ENCODE assay signal across 8 cellular contexts in the genomic region with DNA sequence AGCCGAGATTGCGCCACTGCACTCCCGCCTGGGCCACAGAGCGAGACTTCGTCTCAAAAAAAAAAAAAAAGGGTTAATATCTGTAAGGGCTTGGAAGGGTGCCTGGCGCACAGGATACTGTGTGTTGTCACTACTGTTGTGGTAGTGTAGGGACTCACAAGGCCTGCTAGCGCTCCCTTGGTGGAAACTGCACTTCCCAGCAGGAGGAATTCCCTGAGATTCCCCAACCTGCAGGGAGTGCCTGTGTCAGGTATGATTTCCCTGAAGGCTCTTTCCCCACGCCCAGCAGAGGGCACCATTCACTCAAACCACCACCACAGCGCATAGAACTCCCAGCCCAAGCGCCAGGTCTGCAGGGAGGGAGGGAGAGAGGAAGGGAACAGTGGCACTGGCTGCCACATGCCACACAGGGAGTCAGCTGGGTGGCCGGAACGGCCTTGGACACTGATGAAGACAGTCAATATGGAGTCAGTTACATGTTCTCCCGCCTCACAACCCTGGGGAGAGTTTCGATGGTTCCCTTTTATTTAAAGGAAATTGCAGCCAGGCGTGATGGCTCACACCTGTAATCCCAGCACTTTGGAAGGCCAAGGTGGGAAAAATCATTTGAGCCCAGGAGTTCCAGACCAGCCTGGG. TPM values are rescaled to one million over a fixed set of nuclear protein-coding genes. Genes with fewer than 3 reads are reported as not detected.
DNase-seq lines count a peak whose midpoint lies in the region; ATAC-seq and TF ChIP-seq lines count a peak whose summit lies in the region.

No MANE protein-coding gene starts in this region.

- H3K27ac Mint-ChIP-seq in neural crest cell (ENCODE audit: unreplicated experiment): no peak overlapping the region

- H3K27ac ChIP-seq in fibroblast of lung (ENCODE audit: insufficient read depth, low read length): no peak overlapping the region
- no peak overlapping the region for H3K27ac ChIP-seq in testis

- H3K4me2 ChIP-seq in fibroblast of lung (ENCODE audit: extremely low read depth, insufficient read depth, low read length): no peak overlapping the region

- H4K20me1 ChIP-seq in fibroblast of lung (ENCODE audit: control insufficient read depth, extremely low read depth, insufficient read depth, low read length): no peaks in the 10 kb centered on the region

- no peaks in the 10 kb centered on the region for H3K36me3 Mint-ChIP-seq in neural crest cell (ENCODE audit: low read depth)

- 56 to 83% methylated on average over 15 of the region's 15 CpGs for WGBS in testis, 2 donors

- no peak overlapping the region for H2AFZ ChIP-seq in fibroblast of lung (ENCODE audit: low read length)

- H3K4me3 Mint-ChIP-seq in neural crest cell: no peak overlapping the region

- no peak overlapping the region for H3K9ac ChIP-seq in fibroblast of lung (ENCODE audit: insufficient read depth, low read length)

- no peak for TF ChIP-seq POLR2A in testis (IDR thresholded peaks at IDR 0.05)

- peaks cover 2% of the 10 kb centered on the region for H3K27me3 Mint-ChIP-seq in neural crest cell (ENCODE audit: low read depth)

- H3K4me1 ChIP-seq in fibroblast of lung (ENCODE audit: control insufficient read depth, extremely low read depth, insufficient read depth, low read length) (no peaks in the 10 kb centered on the region), testis (no peaks in the 10 kb centered on the region)

- H3K4me3 ChIP-seq in fibroblast of lung (replicated peaks in 1 of 4; ENCODE audit: control extremely low read depth in 1 of 4, insufficient read depth in 1 of 4, low read depth in 3 of 4, low read length in 4 of 4): no peak overlapping the region
- no peak overlapping the region for H3K4me3 ChIP-seq in testis

- DNase-seq in DMS114 treated with DMSO at 0.1 percent for 48 hours (lab: John Stamatoyannopoulos, UW; ENCODE audit: unreplicated experiment) (peak; percentile 69), KG1 (lab: John Stamatoyannopoulos, UW) (peak; percentile 28), OCI-M1 (lab: John Stamatoyannopoulos, UW) (peak; percentile 67), activated T-cell treated with anti-CD3 and anti-CD28 coated beads for 48 hours (ENCODE audit: low read depth) (peak; percentile 61), fibroblast of lung (ENCODE audit: low read depth in 2 of 2) (peak; percentile 52 to 59), neural crest cell (ENCODE audit: low read depth, low spot score) (peak; percentile 67), testis (peak; percentile 81)

- H3K79me2 ChIP-seq in fibroblast of lung (ENCODE audit: control insufficient read depth, insufficient read depth, low read length): no peaks in the 10 kb centered on the region

- H3K9me3 ChIP-seq in fibroblast of lung (ENCODE audit: control insufficient read depth, insufficient read depth, low read depth, low read length): no peaks in the 10 kb centered on the region
- H3K9me3 ChIP-seq in testis: no peaks in the 10 kb centered on the region

- H3K36me3 ChIP-seq in fibroblast of lung (ENCODE audit: control insufficient read depth, insufficient read depth, low read length): no peaks in the 10 kb centered on the region
- H3K36me3 ChIP-seq in testis (ENCODE audit: low read depth, missing control alignments): no peaks in the 10 kb centered on the region

- intact Hi-C loops in testis (cut with DNase I; ENCODE audit: low total_unique reads): no loop called here

- H3K27me3 ChIP-seq in fibroblast of lung (ENCODE audit: control insufficient read depth, insufficient read depth, low read length): no peaks in the 10 kb centered on the region
- H3K27me3 ChIP-seq in testis: no peaks in the 10 kb centered on the region

- H3K4me1 Mint-ChIP-seq in neural crest cell: peaks cover 16% of the 10 kb centered on the region

- TF ChIP-seq CTCF in fibroblast of lung (conservative IDR thresholded peaks at IDR 0.05 in 1 of 2, IDR thresholded peaks at IDR 0.05 in 1 of 2; ENCODE audit: low read depth in 1 of 2, low read length in 2 of 2) (peak; percentile 74 to 84), neural crest cell (conservative IDR thresholded peaks at IDR 0.05) (peak; percentile 80), testis (IDR thresholded peaks at IDR 0.05) (peak in 2 of 3 experiments; percentile 43 to 44)

- ATAC-seq in GM21390 (IDR thresholded peaks at IDR 0.05; ENCODE audit: unreplicated experiment): no peak

- H3K9me3 Mint-ChIP-seq in neural crest cell: no peaks in the 10 kb centered on the region

RNA-seq across cellular contexts. Expression of gene CDH1, which starts 32.7 kb away (rescaled TPM):
- total RNA-seq in fibroblast of lung (under 0.01 TPM in 1 of 2 replicates, not detected in the other), neural crest cell (0.48 and 1.1 TPM in 2 replicates), testis (1 to 10 TPM in 1 of 2 donors, under 1 TPM in 1; 0.94 to 2.1 TPM)
- polyA plus RNA-seq in fibroblast of lung (0.02 and 0.24 TPM in 2 replicates), testis (ENCODE audit: insufficient read depth, low read depth, low replicate concordance) (5.5 TPM)
- polyA plus RNA-seq in fibroblast of lung (2012): not detected in 2 replicates
- polyA minus RNA-seq in fibroblast of lung (ENCODE audit: low replicate concordance): not detected in 2 replicates

RNA-seq across cellular contexts. Expression of gene CDH3, which starts 59.2 kb away (rescaled TPM):
- total RNA-seq in fibroblast of lung: 0.26 TPM in 1 of 2 replicates, not detected in the other
- polyA plus RNA-seq in fibroblast of lung: 0.05 and 0.14 TPM in 2 replicates
- polyA plus RNA-seq in fibroblast of lung (2012): not detected in 2 replicates
- 2.3 TPM in 1 of 2 replicates, not detected in the other for polyA minus RNA-seq in fibroblast of lung (ENCODE audit: low replicate concordance)
- total RNA-seq in neural crest cell: 4.2 and 4.3 TPM in 2 replicates
- total RNA-seq in testis: 1 to 10 TPM; 3.0 to 8.2 TPM
- polyA plus RNA-seq in testis (ENCODE audit: insufficient read depth, low read depth, low replicate concordance): 5.4 TPM

Comparison
In these comparisons a context has a peak if more than half of its experiments do, and no peak if none do; other contexts are left out.
1. DNase-seq: peak in every context shown above with its lines; median percentile 81 in testis; 69 in DMS114 treated with DMSO at 0.1 percent for 48 hours; 67 in OCI-M1; 67 in neural crest cell; 61 in activated T-cell treated with anti-CD3 and anti-CD28 coated beads for 48 hours; 56 in fibroblast of lung; 28 in KG1.